Comparison of ENCODE assay signal across 8 cellular contexts in genomic region chr20:36861625-36861874, GRCh38. TPM values are rescaled to one million over a fixed set of nuclear protein-coding genes. Genes with fewer than 3 reads are reported as not detected.
DNase-seq lines count a peak whose midpoint lies in the region; ATAC-seq lines count a peak whose summit lies in the region.

No MANE protein-coding gene starts in this region.

- no peak overlapping the region for H3K4ac ChIP-seq in mesenchymal stem cell (ENCODE audit: low read depth in 1 of 2, low read length in 2 of 2)

- H3K36me3 ChIP-seq in mesenchymal stem cell (ENCODE audit: control insufficient read depth in 1 of 2, insufficient read depth in 2 of 2, low read depth in 1 of 2, low read length in 2 of 2): peaks cover 15 to 24% of the 10 kb centered on the region in 2 experiments

- no peaks in the 10 kb centered on the region for H3K27me3 ChIP-seq in mesenchymal stem cell (ENCODE audit: control insufficient read depth in 1 of 2, insufficient read depth in 1 of 2, low read length in 2 of 2)

- no peak overlapping the region for H2BK5ac ChIP-seq in mesenchymal stem cell (ENCODE audit: low read depth, low read length, poor library complexity, severe bottlenecking)

- peak overlapping the region; percentile 0 to 91 for H3K18ac ChIP-seq in mesenchymal stem cell (ENCODE audit: low read depth in 1 of 2, low read length in 2 of 2)

- peaks cover 51% of the 10 kb centered on the region for H3K4me1 ChIP-seq in mesenchymal stem cell (ENCODE audit: control insufficient read depth, insufficient read depth, low read depth, low read length)

- H3K9me3 ChIP-seq in mesenchymal stem cell (ENCODE audit: control insufficient read depth, low read length): no peaks in the 10 kb centered on the region

- H3K23ac ChIP-seq in mesenchymal stem cell (ENCODE audit: low read length in 2 of 2): no peak overlapping the region

- H3K14ac ChIP-seq in mesenchymal stem cell (ENCODE audit: low read length in 2 of 2): peak overlapping the region in 1 of 2 experiments; percentile 50

- H2AK5ac ChIP-seq in mesenchymal stem cell (ENCODE audit: low read length, severe bottlenecking): no peak overlapping the region

- peak overlapping the region; percentile 83 for H3K4me3 ChIP-seq in mesenchymal stem cell (ENCODE audit: insufficient read depth in 1 of 2, low read depth in 1 of 2, low read length in 2 of 2)

- H4K91ac ChIP-seq in mesenchymal stem cell (ENCODE audit: low read length): no peak overlapping the region

- H3K9ac ChIP-seq in mesenchymal stem cell (ENCODE audit: low read length): peak overlapping the region; percentile 89

- peak overlapping the region in 1 of 2 experiments; percentile 43 for H2BK12ac ChIP-seq in mesenchymal stem cell (ENCODE audit: low read length in 2 of 2)

- H3K27ac ChIP-seq in caudate nucleus (ENCODE audit: low read depth, low read length) (peak overlapping the region; percentile 76), mesenchymal stem cell (ENCODE audit: low read length, poor library complexity, severe bottlenecking) (peak overlapping the region; percentile 13)

- 54% methylated on average over 7 of the region's 7 CpGs for WGBS in mesenchymal stem cell

- ATAC-seq in Right ventricle myocardium inferior (no peak), left cardiac atrium (no peak), HG03159 (IDR thresholded peaks at IDR 0.05; ENCODE audit: unreplicated experiment) (no peak)

- H4K8ac ChIP-seq in mesenchymal stem cell (ENCODE audit: low read length): no peak overlapping the region

- intact Hi-C loops in Right ventricle myocardium inferior (cut with DNase I) (loop anchor here (5.0 to 10.0 kb wide), 2 partner anchors 39 to 257 kb away; partner anchors contain the start of gene RAB5IF), left cardiac atrium (cut with DNase I) (loop anchor here (10.0 kb wide), 1 partner anchor 87 kb away; the partner anchor contains the start of gene DSN1 (in 2 of the 2))

- no peak overlapping the region for H2BK15ac ChIP-seq in mesenchymal stem cell (ENCODE audit: low read depth, poor library complexity, severe bottlenecking)

- H3K4me2 ChIP-seq in mesenchymal stem cell (ENCODE audit: low read length, poor library complexity, severe bottlenecking): peak overlapping the region; percentile 50

- DNase-seq in Right ventricle myocardium inferior (ENCODE audit: missing footprints) (peak; percentile 74), left cardiac atrium (no peak), caudate nucleus (lab: John Stamatoyannopoulos, UW) (peak in 4 of 61 donors; percentile 40 to 78 (median 52)), mesenchymal stem cell (no peak), NCI-H2107 (lab: John Stamatoyannopoulos, UW) (no peak), occipital lobe (lab: John Stamatoyannopoulos, UW) (no peak), inferior parietal cortex (ENCODE audit: extremely low spot score) (no peak)

- no peak overlapping the region for H2BK120ac ChIP-seq in mesenchymal stem cell (ENCODE audit: low read depth, low read length)

- H3K79me1 ChIP-seq in mesenchymal stem cell (replicated peaks; ENCODE audit: low read length, poor library complexity, severe bottlenecking): peaks cover 3% of the 10 kb centered on the region

- no peak overlapping the region for H2AFZ ChIP-seq in mesenchymal stem cell (ENCODE audit: low read depth, low read length)

RNA-seq across cellular contexts. Expression of gene TLDC2, which starts 14.4 kb away (rescaled TPM):
- total RNA-seq in Right ventricle myocardium inferior (not detected), left cardiac atrium (under 1 TPM in 1 of 2 donors, not detected in 1; 0.18 TPM), occipital lobe (0.31 TPM)
- polyA plus RNA-seq in mesenchymal stem cell (2013, experiment 1 of 2): not detected
- polyA plus RNA-seq in mesenchymal stem cell (2013, experiment 2 of 2): not detected
